9 cellular contexts compared by ENCODE assay signal in genomic region chr15:67076147-67076843, GRCh38. TPM values are rescaled to one million over a fixed set of nuclear protein-coding genes. Genes with fewer than 3 reads are reported as not detected.
DNase-seq lines count a peak whose midpoint lies in the region; TF ChIP-seq lines count a peak whose summit lies in the region.
"Had no signal": no experiment of that assay in that cellular context is flagged by ENCODE, and none has a peak within 500 bp of the region (broad histone marks: within the 10 kb centered on the region; RNA-seq: fewer than 3 reads in every experiment).

No MANE protein-coding gene starts in this region.

- H2BK20ac ChIP-seq in H9 (ENCODE audit: low read depth, low read length, poor library complexity, severe bottlenecking): no peak overlapping the region

- H3K23me2 ChIP-seq in H9 (ENCODE audit: insufficient read length, low read depth, low read length, poor library complexity, severe bottlenecking): no peaks in the 10 kb centered on the region

- 0 out of 2 replicates have a peak overlapping the region, but pooled peaks have one; percentile 58 for H2BK15ac ChIP-seq in H9 (ENCODE audit: low read depth, low read length)

- DNase-seq in CD1c-positive myeloid dendritic cell (ENCODE audit: extremely low spot score) (peak; percentile 50), H9 (no peak), germinal center (ENCODE audit: low spot score) (peak; percentile 59), DMS153 treated with DMSO at 0.1 percent for 48 hours (lab: John Stamatoyannopoulos, UW; ENCODE audit: unreplicated experiment) (no peak), cerebellum (ENCODE audit: low spot score) (no peak), KG1 (lab: John Stamatoyannopoulos, UW) (no peak), SW480 (ENCODE audit: low spot score) (no peak)
- DNase-seq in T-helper 2 cell treated with Interferon-gamma antibody and Interleukin-4, amounts not matched to agents 5 μg/mL and 100 μg/mL, for 36 hours (ENCODE audit: low spot score): no peak

- H3K9me3 Mint-ChIP-seq in H9: no peaks in the 10 kb centered on the region
- H3K9me3 Mint-ChIP-seq in T-helper 2 cell treated with Interferon-gamma antibody and Interleukin-4, amounts not matched to agents 5 μg/mL and 100 μg/mL, for 36 hours: no peaks in the 10 kb centered on the region

- no peak overlapping the region for H3K14ac ChIP-seq in H9 (ENCODE audit: insufficient read depth, low read length)

- no peak overlapping the region for H2BK120ac ChIP-seq in H9 (ENCODE audit: low read depth, low read length, poor library complexity, severe bottlenecking)

- no peak overlapping the region for H3K27ac ChIP-seq in H9 (ENCODE audit: insufficient read length, low read depth, low read length)
- H3K27ac ChIP-seq: cardiac muscle cell had no signal

- TF ChIP-seq CTCF in H9 (conservative IDR thresholded peaks at IDR 0.05): no peak

- peak overlapping the region in 2 of 3 experiments; percentile 13 to 62; a peak in 2 of 7 replicates for H3K27ac Mint-ChIP-seq in H9
- H3K27ac Mint-ChIP-seq in T-helper 2 cell treated with Interferon-gamma antibody and Interleukin-4, amounts not matched to agents 5 μg/mL and 100 μg/mL, for 36 hours: peak overlapping the region; percentile 74

- no peak overlapping the region for H3K23ac ChIP-seq in H9 (ENCODE audit: insufficient read length, low read depth, low read length)

- no peak overlapping the region for H3K9ac ChIP-seq in H9 (ENCODE audit: extremely low read depth, insufficient read length, low read length)

- WGBS in H9 (ENCODE audit: extremely low coverage, insufficient read length, low lambda C conversion rate): no CpG with 5 or more reads among the region's 13 CpGs

- H3K18ac ChIP-seq in H9 (ENCODE audit: insufficient read length, low read depth, low read length): no peak overlapping the region

- H4K91ac ChIP-seq in H9 (ENCODE audit: insufficient read length, low read depth, low read length): peak overlapping the region; percentile 35

- H2BK12ac ChIP-seq in H9 (ENCODE audit: insufficient read length, low read depth, low read length): no peak overlapping the region

- no peaks in the 10 kb centered on the region for H3K27me3 ChIP-seq in H9 (ENCODE audit: insufficient read depth, low read length)
- H3K27me3 ChIP-seq: cardiac muscle cell had no signal

- H3K79me2 ChIP-seq in H9 (ENCODE audit: insufficient read depth, low read length): no peaks in the 10 kb centered on the region; the same call in 1 of the 2 replicates

- no peaks in the 10 kb centered on the region for H3K9me3 ChIP-seq in H9 (ENCODE audit: control insufficient read depth, low read depth, low read length)

- no peak overlapping the region for H3T11ph ChIP-seq in H9 (ENCODE audit: low read length)

- no peaks in the 10 kb centered on the region for H4K20me1 ChIP-seq in H9 (ENCODE audit: control insufficient read depth, insufficient read depth, insufficient read length)

- no peak overlapping the region for H2AFZ ChIP-seq in H9 (ENCODE audit: low read length)

- peaks cover 4% of the 10 kb centered on the region; the same call in 1 of the 2 replicates for H3K4me1 ChIP-seq in H9 (ENCODE audit: insufficient read depth, low read length)

- peaks cover 0 to 6% (median under 1%) of the 10 kb centered on the region in 3 experiments; a peak in 5 of 7 replicates for H3K36me3 Mint-ChIP-seq in H9 (ENCODE audit: insufficient read depth in 1 of 3, low read depth in 3 of 3)
- H3K36me3 Mint-ChIP-seq in T-helper 2 cell treated with Interferon-gamma antibody and Interleukin-4, amounts not matched to agents 5 μg/mL and 100 μg/mL, for 36 hours (ENCODE audit: low read depth): peaks cover 73% of the 10 kb centered on the region

- H3K4ac ChIP-seq in H9 (ENCODE audit: low read depth, low read length): no peak overlapping the region

- H4K5ac ChIP-seq in H9 (ENCODE audit: insufficient read length, low read depth, low read length): no peak overlapping the region

- H3K4me1 Mint-ChIP-seq in H9: peaks cover 38 to 48% of the 10 kb centered on the region in 2 experiments
- H3K4me1 Mint-ChIP-seq in T-helper 2 cell treated with Interferon-gamma antibody and Interleukin-4, amounts not matched to agents 5 μg/mL and 100 μg/mL, for 36 hours (ENCODE audit: low read depth): peaks cover 80% of the 10 kb centered on the region

- no peak overlapping the region for H2AK5ac ChIP-seq in H9 (ENCODE audit: insufficient read length, low read length)

- H2BK5ac ChIP-seq in H9 (ENCODE audit: insufficient read length, low read length): no peak overlapping the region

- H3K56ac ChIP-seq in H9 (ENCODE audit: insufficient read length, low read depth, low read length): no peak overlapping the region

- H3K79me1 ChIP-seq in H9 (ENCODE audit: insufficient read depth, low read depth, low read length, poor library complexity, severe bottlenecking): no peaks in the 10 kb centered on the region

- no peaks in the 10 kb centered on the region for H3K27me3 Mint-ChIP-seq in H9 (ENCODE audit: low read depth)
- no peaks in the 10 kb centered on the region for H3K27me3 Mint-ChIP-seq in T-helper 2 cell treated with Interferon-gamma antibody and Interleukin-4, amounts not matched to agents 5 μg/mL and 100 μg/mL, for 36 hours (ENCODE audit: low read depth)

- no peak overlapping the region for H4K8ac ChIP-seq in H9 (replicated peaks; ENCODE audit: insufficient read length, low read depth, low read length)

- no peak overlapping the region for H3K4me3 Mint-ChIP-seq in H9
- H3K4me3 Mint-ChIP-seq in T-helper 2 cell treated with Interferon-gamma antibody and Interleukin-4, amounts not matched to agents 5 μg/mL and 100 μg/mL, for 36 hours: peak overlapping the region; percentile 52

- no peak overlapping the region for H3K4me2 ChIP-seq in H9 (ENCODE audit: insufficient read depth, insufficient read length, low read length)

RNA-seq across cellular contexts. Expression of gene SMAD3, which starts 10.9 kb away (rescaled TPM):
- total RNA-seq in H9 (2021): 25.9 and 26.7 TPM in 2 replicates
- total RNA-seq in cerebellum: 10.4 TPM

Comparison
In these comparisons a context has a peak if more than half of its experiments do, and no peak if none do; other contexts are left out.
1. DNase-seq: peak in CD1c-positive myeloid dendritic cell (single experiment) and germinal center (single experiment); none in H9 (single experiment), T-helper 2 cell treated with Interferon-gamma antibody and Interleukin-4, amounts not matched to agents 5 μg/mL and 100 μg/mL, for 36 hours (single experiment), DMS153 treated with DMSO at 0.1 percent for 48 hours (single experiment), cerebellum (single experiment), KG1 (single experiment) and SW480 (single experiment).